23 cellular contexts compared by ENCODE assay signal in the genomic region with DNA sequence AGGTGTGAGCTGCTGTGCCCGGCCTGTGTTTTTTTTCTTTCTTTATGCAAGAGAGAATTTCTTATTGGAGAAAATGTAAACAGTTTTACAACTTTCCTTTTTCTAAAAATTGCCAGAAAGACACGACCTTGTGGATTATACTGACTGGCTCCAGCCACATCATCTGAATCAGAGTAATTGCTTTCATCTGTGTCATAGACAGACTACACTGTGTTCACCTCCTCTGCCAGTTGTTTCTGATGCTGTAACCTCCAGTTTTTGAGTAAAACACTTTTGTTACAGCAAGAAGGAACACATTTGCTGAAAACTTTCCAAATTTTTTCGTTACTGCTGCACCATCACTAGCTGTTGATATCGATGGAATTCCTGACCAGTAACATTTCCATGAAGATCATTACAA. TPM values are rescaled to one million over a fixed set of nuclear protein-coding genes. Genes with fewer than 3 reads are reported as not detected.
"Had no signal": no experiment of that assay in that cellular context is flagged by ENCODE, and none has a peak within 500 bp of the region (broad histone marks: within the 10 kb centered on the region; RNA-seq: fewer than 3 reads in every experiment).

No MANE protein-coding gene starts in this region.

- H3K9me3 Mint-ChIP-seq: nephron; stimulated activated naive B cell treated with anti-CD40 and anti-IgM and Interleukin-4, amounts not matched to agents 10 μg/mL and 1 μg/mL and 100 μg/mL, for 72 hours had no signal

- H3K27ac ChIP-seq: gastrocnemius medialis, spleen had no signal

- H3K4me3 ChIP-seq: gastrocnemius medialis, lung, spleen had no signal

- H3K27me3 ChIP-seq: gastrocnemius medialis, spleen had no signal

- H3K4me3 Mint-ChIP-seq: nephron; stimulated activated naive B cell treated with anti-CD40 and anti-IgM and Interleukin-4, amounts not matched to agents 10 μg/mL and 1 μg/mL and 100 μg/mL, for 72 hours had no signal

- H3K4me1 Mint-ChIP-seq: nephron had no signal

- H3K36me3 Mint-ChIP-seq: stimulated activated naive B cell treated with anti-CD40 and anti-IgM and Interleukin-4, amounts not matched to agents 10 μg/mL and 1 μg/mL and 100 μg/mL, for 72 hours had no signal

- H3K27ac Mint-ChIP-seq: nephron; stimulated activated naive B cell treated with anti-CD40 and anti-IgM and Interleukin-4, amounts not matched to agents 10 μg/mL and 1 μg/mL and 100 μg/mL, for 72 hours had no signal

- DNase-seq: activated CD4-positive, alpha-beta T cell treated with anti-CD3 and anti-CD28 coated beads, Interleukin-2, amount 50 U/mL, for 1 hour; activated CD8-positive, alpha-beta memory T cell treated with anti-CD3 and anti-CD28 coated beads, Interleukin-2, amount 50 U/mL, for 48 hours; activated effector memory CD4-positive, alpha-beta T cell treated with anti-CD3 and anti-CD28 coated beads, Interleukin-2, amount 50 U/mL, for 16 hours; activated naive CD4-positive, alpha-beta T cell treated with anti-CD3 and anti-CD28 coated beads, Interleukin-2, amount 50 U/mL, for 16 hours; activated T-cell treated with anti-CD3 and anti-CD28 coated beads, Interleukin-2, amount 50 U/mL, for 48 hours; effector CD8-positive, alpha-beta T cell; gastrocnemius medialis; head of caudate nucleus; kidney; midbrain; spleen; stimulated activated CD4-positive, alpha-beta T cell treated with anti-CD3 and anti-CD28 coated beads, Interleukin-4, amount 100 ng/mL, for 4 hours; stimulated activated naive B cell treated with anti-CD40 and anti-IgM and Interleukin-4, amounts not matched to agents 10 μg/mL and 1 μg/mL and 100 μg/mL, for 72 hours; T-helper 1 cell; T-helper 9 cell had no signal

- H3K4me1 ChIP-seq: gastrocnemius medialis had no signal

- ATAC-seq: activated CD4-positive, CD25-positive, alpha-beta regulatory T cell treated with anti-CD3 and anti-CD28 coated beads, Interleukin-2, amount 50 U/mL, for 24 hours; esophagus mucosa; gastrocnemius medialis; left lobe of liver; sciatic nerve; stimulated activated naive B cell treated with anti-CD40 and anti-IgM and Interleukin-4, amounts not matched to agents 10 μg/mL and 1 μg/mL and 100 μg/mL, for 72 hours had no signal

- H3K36me3 ChIP-seq: gastrocnemius medialis, spleen had no signal

- H3K9me3 ChIP-seq: gastrocnemius medialis, spleen had no signal

RNA-seq across cellular contexts. Expression of a gene that starts 55.1 kb away (rescaled TPM):
- total RNA-seq: esophagus mucosa, gastrocnemius medialis, kidney, left lobe of liver, lung, sciatic nerve, spleen had no signal
- polyA plus RNA-seq: adipose tissue, lung, spleen, urinary bladder had no signal
